Comparison of ENCODE assay signal across 8 cellular contexts in the genomic region with DNA sequence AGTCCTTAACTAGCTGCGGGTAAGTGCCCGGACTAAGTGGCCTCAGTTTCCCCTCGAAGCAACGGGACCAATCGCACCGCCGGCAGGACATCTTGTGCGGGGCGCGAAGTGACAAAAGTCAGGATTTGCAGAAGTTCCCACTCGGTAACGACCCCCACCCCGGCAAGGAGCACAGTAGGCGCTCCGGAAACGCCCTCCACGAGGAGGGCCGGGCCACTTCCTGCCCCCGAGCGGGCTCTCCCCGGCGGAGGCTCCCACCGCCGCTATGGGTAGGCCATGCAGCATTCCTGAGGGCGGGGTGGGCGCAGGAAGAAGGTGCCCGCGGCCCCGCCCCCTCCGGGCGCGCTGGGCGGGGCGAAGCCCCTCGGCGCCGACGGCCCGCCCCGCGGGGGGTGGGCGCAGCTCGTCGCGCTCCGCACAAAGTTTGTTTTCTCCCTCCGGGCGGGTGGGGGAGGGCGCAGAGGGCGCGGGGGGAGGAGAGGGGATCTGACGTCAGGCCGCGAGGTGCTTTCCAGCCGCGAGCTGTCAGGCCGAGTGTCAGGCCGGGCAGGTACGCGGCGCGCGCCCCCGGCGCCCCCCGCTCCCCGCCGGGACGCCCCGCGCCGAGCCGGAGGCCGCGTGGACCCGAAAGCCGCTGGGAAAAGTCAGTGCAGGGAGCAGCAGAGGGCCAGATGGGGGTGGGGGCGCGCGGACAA. TPM values are rescaled to one million over a fixed set of nuclear protein-coding genes. Genes with fewer than 3 reads are reported as not detected.
DNase-seq lines count a peak whose midpoint lies in the region; TF ChIP-seq lines count a peak whose summit lies in the region.

A gene (plus strand): TSS at position 495 of the 695 bp plus-strand sequence. CDS start 5,178 bp downstream, outside the sequence.

- TF ChIP-seq POLR2A in suprapubic skin (IDR thresholded peaks at IDR 0.05): peak in 1 of 2 donors; percentile 14

- H3K36me3 ChIP-seq in SJSA1: peaks cover 4% of the 10 kb centered on the region; the same call in 1 of the 2 replicates
- H3K36me3 ChIP-seq in neutrophil: no peaks in the 10 kb centered on the region
- no peaks in the 10 kb centered on the region for H3K36me3 ChIP-seq in suprapubic skin

- H3K27ac ChIP-seq in SJSA1 (peak within 1 kb of the TSS; percentile 52), neutrophil (peak within 1 kb of the TSS; percentile 74), suprapubic skin (peak within 1 kb of the TSS; percentile 89)

- TF ChIP-seq EP300 in suprapubic skin (IDR thresholded peaks at IDR 0.05): no peak

- H3K4me3 ChIP-seq in SJSA1 (peak within 1 kb of the TSS; percentile 70), foreskin fibroblast (ENCODE audit: low read depth in 1 of 2, low read length in 2 of 2) (peak within 1 kb of the TSS; percentile 67 to 87), neutrophil (ENCODE audit: low read depth in 1 of 2, low read length in 1 of 2) (peak within 1 kb of the TSS; percentile 77 to 97), suprapubic skin (peak within 1 kb of the TSS; percentile 85)

- TF ChIP-seq CTCF in GM20000 (IDR thresholded peaks at IDR 0.05; ENCODE audit: extremely low read depth, missing control alignments) (no peak), foreskin fibroblast (IDR thresholded peaks at IDR 0.05; ENCODE audit: low read depth, low read length) (no peak), neutrophil (IDR thresholded peaks at IDR 0.05) (no peak), suprapubic skin (IDR thresholded peaks at IDR 0.05) (no peak)

- DNase-seq in Caki2 (ENCODE audit: low read depth) (peak; percentile 88), GM20000 (ENCODE audit: low spot score) (peak; percentile 100), HUDEP-2 (lab: John Stamatoyannopoulos, UW; ENCODE audit: unreplicated experiment in 76 of 76) (peak in 63 of 76 experiments; percentile 16 to 83 (median 58)), SJSA1 (ENCODE audit: low read depth in 1 of 2, low spot score in 2 of 2) (peak; percentile 82 to 94), activated gamma-delta T cell treated with Interleukin-2 at 50 U/mL for 16 hours (peak; percentile 83), foreskin fibroblast (peak; percentile 79 to 90), suprapubic skin (ENCODE audit: low spot score in 2 of 2) (peak; percentile 90 to 91)

- H3K4me1 ChIP-seq in SJSA1 (replicated peaks): peaks cover 37% of the 10 kb centered on the region
- H3K4me1 ChIP-seq in neutrophil (ENCODE audit: control insufficient read depth in 1 of 2, insufficient read depth in 1 of 2, low read depth in 1 of 2, low read length in 1 of 2): peaks cover 16 to 17% of the 10 kb centered on the region in 2 experiments
- peaks cover 36% of the 10 kb centered on the region for H3K4me1 ChIP-seq in suprapubic skin

- H3K27me3 ChIP-seq in SJSA1 (replicated peaks) (no peaks in the 10 kb centered on the region), neutrophil (peaks cover 60% of the 10 kb centered on the region), suprapubic skin (no peaks in the 10 kb centered on the region)

- in situ Hi-C loops in Caki2 (cut with HindIII; ENCODE audit: low pct_unique_long_range_greater_than_20kb, low sequenced_read_pairs): no loop called here

- H3K9me3 ChIP-seq in SJSA1 (replicated peaks) (no peaks in the 10 kb centered on the region), neutrophil (no peaks in the 10 kb centered on the region), suprapubic skin (no peaks in the 10 kb centered on the region)

- no CpG with 5 or more reads among the region's 80 CpGs for WGBS in suprapubic skin

RNA-seq across cellular contexts. Expression of the gene that starts here (rescaled TPM):
- total RNA-seq in Caki2 (2014; rRNA removed; shearing (Covaris generic); ENCODE audit: low replicate concordance): 3.4 and 8.2 TPM in 2 replicates
- total RNA-seq in SJSA1 (2014; rRNA removed; shearing (Covaris generic)): 7.5 and 13.8 TPM in 2 replicates
- 10 to 100 TPM in 1 of 4 donors, 1 to 10 TPM in 3; 8.1 to 11.3 (median 9.1) TPM for total RNA-seq in suprapubic skin

Comparison
In these comparisons a context has a peak if more than half of its experiments do, and no peak if none do; other contexts are left out.
1. Peak in every context shown above with its lines: DNase-seq, H3K4me3 ChIP-seq and H3K27ac ChIP-seq.